Comparison of ENCODE assay signal across 1 cellular context in genomic region chr15:46229263-46229662, GRCh38.
TF ChIP-seq lines count a peak whose summit lies in the region.

No MANE protein-coding gene starts in this region.

TF ChIP-seq in WTC11, 78 proteins besides CTCF, POLR2A, EP300 and RAD21 (continued from another document):
- no peak for TF ChIP-seq PRDM15 (CRISPR knock-in tag; IDR thresholded peaks at IDR 0.05)
- TF ChIP-seq JAZF1 (CRISPR knock-in tag; IDR thresholded peaks at IDR 0.05): no peak
